2 cellular contexts compared by ENCODE assay signal in the genomic region with DNA sequence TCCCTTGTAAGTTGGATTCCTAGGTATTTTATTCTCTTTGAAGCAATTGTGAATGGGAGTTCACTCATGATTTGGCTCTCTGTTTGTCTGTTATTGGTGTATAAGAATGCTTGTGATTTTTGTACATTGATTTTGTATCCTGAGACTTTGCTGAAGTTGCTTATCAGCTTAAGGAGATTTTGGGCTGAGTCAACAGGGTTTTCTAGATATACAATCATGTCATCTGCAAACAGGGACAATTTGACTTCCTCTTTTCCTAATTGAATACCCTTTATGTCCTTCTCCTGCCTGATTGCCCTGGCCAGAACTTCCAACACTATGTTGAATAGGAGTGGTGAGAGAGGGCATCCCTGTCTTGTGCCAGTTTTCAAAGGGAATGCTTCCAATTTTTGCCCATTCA. TPM values are rescaled to one million over a fixed set of nuclear protein-coding genes. Genes with fewer than 3 reads are reported as not detected.
"Had no signal": no experiment of that assay in that cellular context is flagged by ENCODE, and none has a peak within 500 bp of the region (broad histone marks: within the 10 kb centered on the region; RNA-seq: fewer than 3 reads in every experiment).

No MANE protein-coding gene starts in this region.

RNA-seq across cellular contexts. Expression of gene MS4A3, which starts 6.0 kb away (rescaled TPM):
- total RNA-seq: G401 had no signal
- polyA plus RNA-seq: GM12878 had no signal

RNA-seq across cellular contexts. Expression of gene OOSP2, which starts 10.2 kb away (rescaled TPM):
- total RNA-seq: G401, GM12878 had no signal
- polyA plus RNA-seq: GM12878 had no signal

RNA-seq across cellular contexts. Expression of gene OOSP4B, which starts 33.4 kb away (rescaled TPM):
- total RNA-seq: G401, GM12878 had no signal
- polyA plus RNA-seq: GM12878 had no signal

RNA-seq across cellular contexts. Expression of gene MS4A2, which starts 38.0 kb away (rescaled TPM):
- total RNA-seq: G401, GM12878 had no signal
- polyA plus RNA-seq: GM12878 had no signal
